ENCODE assay signal across 15 cellular contexts in the genomic region with DNA sequence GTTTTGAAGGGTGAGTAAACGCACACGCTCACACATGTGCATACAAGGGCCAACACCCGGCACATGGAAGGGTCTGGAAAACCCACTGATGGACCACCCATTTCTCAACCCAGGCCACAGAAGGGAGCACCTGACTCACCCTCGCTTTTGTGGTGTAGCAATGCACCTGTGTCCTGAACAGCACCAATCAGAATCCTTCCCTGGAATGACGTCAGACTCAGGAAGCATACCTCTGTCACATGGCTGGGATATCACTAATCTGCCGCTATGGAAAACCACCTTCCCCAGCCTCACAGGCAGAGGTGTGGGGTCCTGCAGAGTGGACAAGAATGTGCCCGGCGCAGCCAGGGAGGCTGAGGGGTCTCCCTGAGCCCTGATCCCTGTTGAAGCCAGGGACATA. TPM values are rescaled to one million over a fixed set of nuclear protein-coding genes. Genes with fewer than 3 reads are reported as not detected.
DNase-seq lines count a peak whose midpoint lies in the region; ATAC-seq lines count a peak whose summit lies in the region.
"Had no signal": no experiment of that assay in that cellular context is flagged by ENCODE, and none has a peak within 500 bp of the region (broad histone marks: within the 10 kb centered on the region; RNA-seq: fewer than 3 reads in every experiment).

No MANE protein-coding gene starts in this region.

- peaks cover 5 to 15% of the 10 kb centered on the region in 2 donors for H3K4me1 ChIP-seq in naive thymus-derived CD4-positive, alpha-beta T cell (ENCODE audit: control insufficient read depth in 2 of 2, insufficient read depth in 2 of 2, low read length in 2 of 2)

- peak overlapping the region in 2 of 3 donors; percentile 33 to 58 for H3K27ac Mint-ChIP-seq in IgD-negative memory B cell
- H3K27ac Mint-ChIP-seq in activated T-helper 1 cell treated with anti-CD3 and anti-CD28 coated beads, Interleukin-12 subunit alpha, Interleukin-12 subunit beta, Interleukin-2, Interleukin-4 antibody, amounts not matched to agents 30 ng/mL and 10 ng/mL and 1 ng/mL, durations not matched to agents 14 hours and 24 hours and 36 hours: peak overlapping the region; percentile 67
- H3K27ac Mint-ChIP-seq in naive thymus-derived CD4-positive, alpha-beta T cell: peak overlapping the region; percentile 13 to 86 (median 75)

- ATAC-seq in naive thymus-derived CD4-positive, alpha-beta T cell: no peak
- ATAC-seq in HG02852 (IDR thresholded peaks at IDR 0.05; ENCODE audit: unreplicated experiment) (no peak), GM18861 (IDR thresholded peaks at IDR 0.05; ENCODE audit: unreplicated experiment) (no peak)
- ATAC-seq: A549 had no signal

- H3K36me3 ChIP-seq in naive thymus-derived CD4-positive, alpha-beta T cell (ENCODE audit: control insufficient read depth in 2 of 3, insufficient read depth in 3 of 3, low read length in 3 of 3): no peaks in the 10 kb centered on the region
- H3K36me3 ChIP-seq: esophagus squamous epithelium, thyroid gland had no signal

- H3K4me1 Mint-ChIP-seq in IgD-negative memory B cell: peaks cover 4 to 12% (median 8%) of the 10 kb centered on the region in 3 donors
- H3K4me1 Mint-ChIP-seq in activated T-helper 1 cell treated with anti-CD3 and anti-CD28 coated beads, Interleukin-12 subunit alpha, Interleukin-12 subunit beta, Interleukin-2, Interleukin-4 antibody, amounts not matched to agents 30 ng/mL and 10 ng/mL and 1 ng/mL, durations not matched to agents 14 hours and 24 hours and 36 hours (ENCODE audit: low read depth): peaks cover 75% of the 10 kb centered on the region
- peaks cover 38 to 75% (median 42%) of the 10 kb centered on the region in 7 donors for H3K4me1 Mint-ChIP-seq in naive thymus-derived CD4-positive, alpha-beta T cell

- peak overlapping the region; percentile 42 for H3K4me3 ChIP-seq in naive thymus-derived CD4-positive, alpha-beta T cell (ENCODE audit: low read length)
- H3K4me3 ChIP-seq: A549, esophagus squamous epithelium, thyroid gland had no signal

- CTCF ChIA-PET in naive thymus-derived CD4-positive, alpha-beta T cell (lab: Charles Lee): interaction anchor here (0.6 to 3.4 kb wide), 3 partner anchors 12 to 49 kb away, joined by 5 to 20 read pairs (median 5); no protein-coding TSS in a partner anchor

- no peaks in the 10 kb centered on the region for H3K9me3 Mint-ChIP-seq in IgD-negative memory B cell
- H3K9me3 Mint-ChIP-seq in activated T-helper 1 cell treated with anti-CD3 and anti-CD28 coated beads, Interleukin-12 subunit alpha, Interleukin-12 subunit beta, Interleukin-2, Interleukin-4 antibody, amounts not matched to agents 30 ng/mL and 10 ng/mL and 1 ng/mL, durations not matched to agents 14 hours and 24 hours and 36 hours: no peaks in the 10 kb centered on the region
- peaks cover 0 to 6% (median 0%) of the 10 kb centered on the region in 11 donors for H3K9me3 Mint-ChIP-seq in naive thymus-derived CD4-positive, alpha-beta T cell

- H3K27me3 Mint-ChIP-seq in IgD-negative memory B cell: peaks cover 21% of the 10 kb centered on the region
- H3K27me3 Mint-ChIP-seq in activated T-helper 1 cell treated with anti-CD3 and anti-CD28 coated beads, Interleukin-12 subunit alpha, Interleukin-12 subunit beta, Interleukin-2, Interleukin-4 antibody, amounts not matched to agents 30 ng/mL and 10 ng/mL and 1 ng/mL, durations not matched to agents 14 hours and 24 hours and 36 hours (ENCODE audit: insufficient read depth): no peaks in the 10 kb centered on the region
- no peaks in the 10 kb centered on the region for H3K27me3 Mint-ChIP-seq in naive thymus-derived CD4-positive, alpha-beta T cell

- POLR2A ChIA-PET in naive thymus-derived CD4-positive, alpha-beta T cell (lab: Charles Lee): interaction anchor here (0.5 to 2.0 kb wide), 4 partner anchors 8 to 38 kb away, joined by 3 to 6 read pairs (median 4); no protein-coding TSS in a partner anchor

- peak overlapping the region in 3 of 4 donors; percentile 17 to 72 (median 30) for H3K4me3 Mint-ChIP-seq in IgD-negative memory B cell
- H3K4me3 Mint-ChIP-seq in activated T-helper 1 cell treated with anti-CD3 and anti-CD28 coated beads, Interleukin-12 subunit alpha, Interleukin-12 subunit beta, Interleukin-2, Interleukin-4 antibody, amounts not matched to agents 30 ng/mL and 10 ng/mL and 1 ng/mL, durations not matched to agents 14 hours and 24 hours and 36 hours: no peak overlapping the region
- peak overlapping the region; percentile 41 to 82 (median 78) for H3K4me3 Mint-ChIP-seq in naive thymus-derived CD4-positive, alpha-beta T cell

- no peaks in the 10 kb centered on the region for H3K36me3 Mint-ChIP-seq in IgD-negative memory B cell
- H3K36me3 Mint-ChIP-seq in activated T-helper 1 cell treated with anti-CD3 and anti-CD28 coated beads, Interleukin-12 subunit alpha, Interleukin-12 subunit beta, Interleukin-2, Interleukin-4 antibody, amounts not matched to agents 30 ng/mL and 10 ng/mL and 1 ng/mL, durations not matched to agents 14 hours and 24 hours and 36 hours (ENCODE audit: low read depth): peaks cover 24% of the 10 kb centered on the region
- peaks cover 0 to 43% (median 0%) of the 10 kb centered on the region in 5 donors for H3K36me3 Mint-ChIP-seq in naive thymus-derived CD4-positive, alpha-beta T cell

- intact Hi-C loops in activated T-helper 1 cell treated with anti-CD3 and anti-CD28 coated beads, Interleukin-12 subunit alpha, Interleukin-12 subunit beta, Interleukin-2, Interleukin-4 antibody, amounts not matched to agents 30 ng/mL and 10 ng/mL and 1 ng/mL, durations not matched to agents 14 hours and 24 hours and 36 hours (cut with micrococcal nuclease): no loop called here
- intact Hi-C loops in naive thymus-derived CD4-positive, alpha-beta T cell (cut with micrococcal nuclease): loop anchor here in 1 of 2 donors (1.0 kb wide), 1 partner anchor 12 kb away; no protein-coding TSS in a partner anchor

- peak overlapping the region; percentile 4 for H3K27ac ChIP-seq in naive thymus-derived CD4-positive, alpha-beta T cell (ENCODE audit: low read depth, low read length)
- H3K27ac ChIP-seq: A549, thyroid gland had no signal

- H3K9me3 ChIP-seq in naive thymus-derived CD4-positive, alpha-beta T cell (ENCODE audit: control insufficient read depth in 2 of 3, low read length in 3 of 3): no peaks in the 10 kb centered on the region
- H3K9me3 ChIP-seq: A549, esophagus squamous epithelium, SK-N-SH, thyroid gland had no signal

- H3K27me3 ChIP-seq in naive thymus-derived CD4-positive, alpha-beta T cell (ENCODE audit: control insufficient read depth in 2 of 2, insufficient read depth in 2 of 2, low read length in 2 of 2): no peaks in the 10 kb centered on the region
- H3K27me3 ChIP-seq: esophagus squamous epithelium, thyroid gland had no signal

- DNase-seq in NK-92 treated with Interleukin-12 subunit alpha and Interleukin-12 subunit beta, amount 100 ng/mL, for 24 hours (lab: John Stamatoyannopoulos, UW): peak; percentile 5
- DNase-seq in NK-92 (lab: John Stamatoyannopoulos, UW; ENCODE audit: unreplicated experiment) (no peak), hepatic stellate cell (ENCODE audit: low spot score) (no peak)
- no peak for DNase-seq in activated T-helper 1 cell treated with anti-CD3 and anti-CD28 coated beads, Interleukin-12 subunit alpha, Interleukin-12 subunit beta, Interleukin-2, Interleukin-4 antibody, amounts not matched to agents 30 ng/mL and 10 ng/mL and 1 ng/mL, durations not matched to agents 14 hours and 24 hours and 36 hours (ENCODE audit: low spot score)
- peak in 3 of 9 donors; percentile 27 to 49 (median 41) for DNase-seq in naive thymus-derived CD4-positive, alpha-beta T cell
- DNase-seq: caudate nucleus, esophagus squamous epithelium, NCI-H526, retina, SK-N-SH, thyroid gland had no signal

RNA-seq across cellular contexts. Expression of gene OSM, which starts 9.0 kb away (rescaled TPM):
- polyA plus RNA-seq in IgD-negative memory B cell: 0.79 TPM
- total RNA-seq in activated T-helper 1 cell treated with anti-CD3 and anti-CD28 coated beads, Interleukin-12 subunit alpha, Interleukin-12 subunit beta, Interleukin-2, Interleukin-4 antibody, amounts not matched to agents 30 ng/mL and 10 ng/mL and 1 ng/mL, durations not matched to agents 14 hours and 24 hours and 36 hours: 76.7 and 78.3 TPM in 2 replicates
- 100 to 1,000 TPM in 1 of 5 experiments, 10 to 100 TPM in 2, 1 to 10 TPM in 1, under 1 TPM in 1; 0.49 to 158 (median 46.0) TPM for total RNA-seq in naive thymus-derived CD4-positive, alpha-beta T cell
- polyA plus RNA-seq in naive thymus-derived CD4-positive, alpha-beta T cell: 1 to 10 TPM; 2.0 to 6.3 TPM
- polyA plus RNA-seq: A549, SK-N-SH had no signal

RNA-seq across cellular contexts. Expression of gene CASTOR1, which starts 13.7 kb away (rescaled TPM):
- 15.7 TPM for polyA plus RNA-seq in IgD-negative memory B cell
- total RNA-seq in activated T-helper 1 cell treated with anti-CD3 and anti-CD28 coated beads, Interleukin-12 subunit alpha, Interleukin-12 subunit beta, Interleukin-2, Interleukin-4 antibody, amounts not matched to agents 30 ng/mL and 10 ng/mL and 1 ng/mL, durations not matched to agents 14 hours and 24 hours and 36 hours: 5.6 and 8.8 TPM in 2 replicates
- total RNA-seq in naive thymus-derived CD4-positive, alpha-beta T cell: 10 to 100 TPM; 12.4 to 21.3 (median 17.9) TPM
- polyA plus RNA-seq in naive thymus-derived CD4-positive, alpha-beta T cell: 10 to 100 TPM; 19.0 to 43.0 TPM

RNA-seq across cellular contexts. Expression of gene LIF, which starts 29.1 kb away (rescaled TPM):
- not detected for polyA plus RNA-seq in IgD-negative memory B cell
- 450 and 455 TPM in 2 replicates for total RNA-seq in activated T-helper 1 cell treated with anti-CD3 and anti-CD28 coated beads, Interleukin-12 subunit alpha, Interleukin-12 subunit beta, Interleukin-2, Interleukin-4 antibody, amounts not matched to agents 30 ng/mL and 10 ng/mL and 1 ng/mL, durations not matched to agents 14 hours and 24 hours and 36 hours
- 100 to 1,000 TPM in 1 of 5 experiments, under 1 TPM in 2, not detected in 2; 0.64 to 260 (median 0.98) TPM for total RNA-seq in naive thymus-derived CD4-positive, alpha-beta T cell
- not detected for polyA plus RNA-seq in naive thymus-derived CD4-positive, alpha-beta T cell

RNA-seq across cellular contexts. Expression of gene TBC1D10A, which starts 51.1 kb away (rescaled TPM):
- polyA plus RNA-seq in IgD-negative memory B cell: 44.0 TPM
- total RNA-seq in activated T-helper 1 cell treated with anti-CD3 and anti-CD28 coated beads, Interleukin-12 subunit alpha, Interleukin-12 subunit beta, Interleukin-2, Interleukin-4 antibody, amounts not matched to agents 30 ng/mL and 10 ng/mL and 1 ng/mL, durations not matched to agents 14 hours and 24 hours and 36 hours: 17.3 and 24.9 TPM in 2 replicates
- total RNA-seq in naive thymus-derived CD4-positive, alpha-beta T cell: 10 to 100 TPM; 47.2 to 73.8 (median 70.9) TPM
- polyA plus RNA-seq in naive thymus-derived CD4-positive, alpha-beta T cell: 10 to 100 TPM; 62.6 to 84.7 TPM
